ENCODE assay signal across 13 cellular contexts in the genomic region with DNA sequence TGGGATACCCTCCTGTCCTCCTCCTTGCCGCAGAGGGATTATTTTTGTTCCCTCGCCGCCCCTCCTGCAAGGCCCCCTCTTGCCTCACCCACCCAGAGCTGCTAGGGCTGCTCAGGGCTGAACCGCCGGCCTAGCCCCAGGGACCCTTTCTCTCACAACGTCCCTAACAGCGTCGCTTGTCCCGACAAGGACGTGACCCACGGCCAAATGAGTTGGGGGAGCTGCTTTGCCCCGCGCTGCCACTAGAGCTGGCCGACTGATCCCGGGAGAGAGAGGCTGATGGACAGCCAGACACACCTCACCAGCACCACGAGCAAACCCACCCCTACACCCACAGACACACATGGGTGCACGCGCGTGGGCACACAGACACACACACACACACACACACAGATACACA.
A peak's percentile ranks its signal among the peaks of the same experiment; 100 is the strongest.
DNase-seq lines count a peak whose midpoint lies in the region; ATAC-seq and TF ChIP-seq lines count a peak whose summit lies in the region.
"Had no signal": no experiment of that assay in that cellular context is flagged by ENCODE, and none has a peak within 500 bp of the region (broad histone marks: within the 10 kb centered on the region; RNA-seq: fewer than 3 reads in every experiment).

No MANE protein-coding gene starts in this region.

- no peaks in the 10 kb centered on the region for H3K27me3 Mint-ChIP-seq in activated naive CD4-positive, alpha-beta T cell treated with anti-CD3 and anti-CD28 coated beads, Interleukin-2, amount 50 U/mL, for 24 hours
- H3K27me3 Mint-ChIP-seq in osteocyte (ENCODE audit: unreplicated experiment) = no peaks in the 10 kb centered on the region
- no peaks in the 10 kb centered on the region for H3K27me3 Mint-ChIP-seq in stimulated activated naive CD8-positive, alpha-beta T cell treated with anti-CD3 and anti-CD28 coated beads, Interleukin-15, amount 100 ng/mL, for 72 hours
- H3K27me3 Mint-ChIP-seq: B cell had no signal

- peak overlapping the region; percentile 2 for H3K27ac Mint-ChIP-seq in activated naive CD4-positive, alpha-beta T cell treated with anti-CD3 and anti-CD28 coated beads, Interleukin-2, amount 50 U/mL, for 24 hours
- no peak overlapping the region for H3K27ac Mint-ChIP-seq in osteocyte (ENCODE audit: unreplicated experiment)
- H3K27ac Mint-ChIP-seq in stimulated activated naive CD8-positive, alpha-beta T cell treated with anti-CD3 and anti-CD28 coated beads, Interleukin-15, amount 100 ng/mL, for 72 hours = no peak overlapping the region
- H3K27ac Mint-ChIP-seq: B cell; CD8-positive, alpha-beta T cell; H9 had no signal

- no peaks in the 10 kb centered on the region for H3K9me3 Mint-ChIP-seq in activated naive CD4-positive, alpha-beta T cell treated with anti-CD3 and anti-CD28 coated beads, Interleukin-2, amount 50 U/mL, for 24 hours
- H3K9me3 Mint-ChIP-seq in osteocyte (ENCODE audit: unreplicated experiment) = peaks cover 26% of the 10 kb centered on the region
- peaks cover 8 to 16% of the 10 kb centered on the region in 2 donors for H3K9me3 Mint-ChIP-seq in stimulated activated naive CD8-positive, alpha-beta T cell treated with anti-CD3 and anti-CD28 coated beads, Interleukin-15, amount 100 ng/mL, for 72 hours

- no peak for DNase-seq in activated naive CD4-positive, alpha-beta T cell treated with Interleukin-2 at 50 U/mL for 16 hours
- DNase-seq in osteocyte (ENCODE audit: extremely low spot score, unreplicated experiment) = peak; percentile 84
- DNase-seq in stimulated activated naive CD8-positive, alpha-beta T cell treated with anti-CD3 and anti-CD28 coated beads, Interleukin-15, amount 100 ng/mL, for 72 hours = no peak
- no peak for DNase-seq in DMS114 treated with DMSO at 0.1 percent for 48 hours (lab: John Stamatoyannopoulos, UW; ENCODE audit: unreplicated experiment)
- no peak for DNase-seq in dedifferentiated amniotic fluid mesenchymal stem cell (ENCODE audit: extremely low spot score)
- DNase-seq: 8988T; CD8-positive, alpha-beta T cell; COR-L47; DMS 273 treated with DMSO at 0.1 percent for 48 hours; H9 had no signal

- no peaks in the 10 kb centered on the region for H3K4me1 Mint-ChIP-seq in activated naive CD4-positive, alpha-beta T cell treated with anti-CD3 and anti-CD28 coated beads, Interleukin-2, amount 50 U/mL, for 24 hours
- H3K4me1 Mint-ChIP-seq in osteocyte (ENCODE audit: unreplicated experiment) = no peaks in the 10 kb centered on the region
- H3K4me1 Mint-ChIP-seq in stimulated activated naive CD8-positive, alpha-beta T cell treated with anti-CD3 and anti-CD28 coated beads, Interleukin-15, amount 100 ng/mL, for 72 hours = no peaks in the 10 kb centered on the region
- H3K4me1 Mint-ChIP-seq: B cell, H9 had no signal

- H3K4me3 Mint-ChIP-seq in activated naive CD4-positive, alpha-beta T cell treated with anti-CD3 and anti-CD28 coated beads, Interleukin-2, amount 50 U/mL, for 24 hours = no peak overlapping the region
- no peak overlapping the region for H3K4me3 Mint-ChIP-seq in osteocyte (ENCODE audit: unreplicated experiment)
- H3K4me3 Mint-ChIP-seq in stimulated activated naive CD8-positive, alpha-beta T cell treated with anti-CD3 and anti-CD28 coated beads, Interleukin-15, amount 100 ng/mL, for 72 hours = no peak overlapping the region
- H3K4me3 Mint-ChIP-seq: B cell; CD8-positive, alpha-beta T cell had no signal

- H3K36me3 Mint-ChIP-seq in activated naive CD4-positive, alpha-beta T cell treated with anti-CD3 and anti-CD28 coated beads, Interleukin-2, amount 50 U/mL, for 24 hours = no peaks in the 10 kb centered on the region
- no peaks in the 10 kb centered on the region for H3K36me3 Mint-ChIP-seq in osteocyte (ENCODE audit: unreplicated experiment)
- H3K36me3 Mint-ChIP-seq: CD8-positive, alpha-beta T cell had no signal

- ATAC-seq in stimulated activated naive CD8-positive, alpha-beta T cell treated with anti-CD3 and anti-CD28 coated beads, Interleukin-15, amount 100 ng/mL, for 72 hours = peak; percentile 9
- no peak for ATAC-seq in HG02798 (IDR thresholded peaks at IDR 0.05; ENCODE audit: poor library complexity, unreplicated experiment)
- ATAC-seq: CD8-positive, alpha-beta T cell had no signal

- no peak for TF ChIP-seq CTCF in osteocyte (IDR thresholded peaks at IDR 0.05)
